Comparison of ENCODE assay signal across 13 cellular contexts in the genomic region with DNA sequence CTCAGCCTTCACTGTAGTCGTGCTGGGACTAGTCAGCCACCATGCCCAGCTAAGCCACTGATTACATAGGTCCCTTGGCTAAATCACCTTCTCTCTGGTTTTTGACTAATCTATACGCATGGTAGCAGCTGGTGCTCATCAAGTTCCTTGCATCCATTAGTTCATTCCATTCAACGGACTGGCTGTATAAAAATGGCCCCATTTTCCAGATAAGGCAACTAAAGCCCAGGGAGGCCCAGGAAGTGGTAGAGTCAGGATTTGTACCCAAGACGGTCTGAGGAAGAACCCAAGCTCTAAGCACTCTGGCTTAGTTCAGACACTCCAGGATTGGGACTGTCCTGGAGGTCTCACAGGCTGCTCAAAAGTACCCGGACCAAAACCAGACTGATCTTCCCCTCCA. TPM values are rescaled to one million over a fixed set of nuclear protein-coding genes. Genes with fewer than 3 reads are reported as not detected.
DNase-seq lines count a peak whose midpoint lies in the region; TF ChIP-seq lines count a peak whose summit lies in the region.
"Had no signal": no experiment of that assay in that cellular context is flagged by ENCODE, and none has a peak within 500 bp of the region (broad histone marks: within the 10 kb centered on the region; RNA-seq: fewer than 3 reads in every experiment).

No MANE protein-coding gene starts in this region.

- no peak for DNase-seq in activated CD4-positive, alpha-beta T cell treated with anti-CD3 and anti-CD28 coated beads, Interleukin-2, amount 10 ng/mL, durations not matched to agents 7 days and 5 days
- no peak for DNase-seq in activated CD4-positive, alpha-beta T cell treated with anti-CD3 and anti-CD28 coated beads, Interleukin-2, amount 50 U/mL, for 1 hour
- DNase-seq in neural crest cell (ENCODE audit: low read depth, low spot score) (no peak), stomach (no peak)
- no peak for DNase-seq in effector CD4-positive, alpha-beta T cell
- DNase-seq: CD8-positive, alpha-beta memory T cell; cerebellar nuclear complex; HFFc6; NCI-H187; NCI-H446 had no signal

- no peak for TF ChIP-seq EP300 in stomach (IDR thresholded peaks at IDR 0.05)

- no peaks in the 10 kb centered on the region for H3K27me3 ChIP-seq in stomach

- peaks cover 56% of the 10 kb centered on the region for H3K36me3 Mint-ChIP-seq in activated CD4-positive, alpha-beta T cell treated with anti-CD3 and anti-CD28 coated beads, Interleukin-2, amount 10 ng/mL, durations not matched to agents 7 days and 5 days (ENCODE audit: low read depth)
- H3K36me3 Mint-ChIP-seq in neural crest cell (ENCODE audit: low read depth): peaks cover 6% of the 10 kb centered on the region
- H3K36me3 Mint-ChIP-seq: CD8-positive, alpha-beta memory T cell had no signal

- TF ChIP-seq CTCF in neural crest cell (conservative IDR thresholded peaks at IDR 0.05): no peak
- no peak for TF ChIP-seq CTCF in stomach (IDR thresholded peaks at IDR 0.05)

- H3K4me1 Mint-ChIP-seq in activated CD4-positive, alpha-beta T cell treated with anti-CD3 and anti-CD28 coated beads, Interleukin-2, amount 10 ng/mL, durations not matched to agents 7 days and 5 days: peaks cover 87% of the 10 kb centered on the region
- H3K4me1 Mint-ChIP-seq in neural crest cell: peaks cover 44% of the 10 kb centered on the region

- no peaks in the 10 kb centered on the region for H3K27me3 Mint-ChIP-seq in activated CD4-positive, alpha-beta T cell treated with anti-CD3 and anti-CD28 coated beads, Interleukin-2, amount 10 ng/mL, durations not matched to agents 7 days and 5 days
- H3K27me3 Mint-ChIP-seq in neural crest cell (ENCODE audit: low read depth): no peaks in the 10 kb centered on the region
- H3K27me3 Mint-ChIP-seq: CD8-positive, alpha-beta memory T cell had no signal

- intact Hi-C loops in stomach (cut with DNase I; ENCODE audit: low total_unique reads): no loop called here

- no peak overlapping the region for H3K4me3 ChIP-seq in stomach

- H3K36me3 ChIP-seq in KOPT-K1 (ENCODE audit: insufficient read depth, low read length): peaks cover 81% of the 10 kb centered on the region
- H3K36me3 ChIP-seq in stomach: peaks cover 0 to 4% (median 0%) of the 10 kb centered on the region in 4 donors

- no peak for TF ChIP-seq POLR2A in stomach (IDR thresholded peaks at IDR 0.05)

- CTCF ChIA-PET in activated CD4-positive, alpha-beta T cell treated with anti-CD3 and anti-CD28 coated beads, Interleukin-2, amount 10 ng/mL, durations not matched to agents 7 days and 5 days (lab: Charles Lee): interaction anchor here (0.8 to 9.1 kb wide), 2 partner anchors 12 to 15 kb away, joined by 3 to 115 read pairs; partner anchors contain the start of gene ACTL10

- WGBS in stomach, 5 donors: 82 to 92% (median 86%) methylated on average over 4 to 5 of the region's 5 CpGs

- peak overlapping the region; percentile 93 for H3K27ac Mint-ChIP-seq in activated CD4-positive, alpha-beta T cell treated with anti-CD3 and anti-CD28 coated beads, Interleukin-2, amount 10 ng/mL, durations not matched to agents 7 days and 5 days
- H3K27ac Mint-ChIP-seq in neural crest cell (ENCODE audit: unreplicated experiment): no peak overlapping the region
- H3K27ac Mint-ChIP-seq: HFFc6 had no signal

- peaks cover 18 to 29% (median 20%) of the 10 kb centered on the region in 4 donors for H3K4me1 ChIP-seq in stomach

- no peaks in the 10 kb centered on the region for H3K9me3 Mint-ChIP-seq in activated CD4-positive, alpha-beta T cell treated with anti-CD3 and anti-CD28 coated beads, Interleukin-2, amount 10 ng/mL, durations not matched to agents 7 days and 5 days
- no peaks in the 10 kb centered on the region for H3K9me3 Mint-ChIP-seq in neural crest cell
- H3K9me3 Mint-ChIP-seq: CD8-positive, alpha-beta memory T cell; HFFc6 had no signal

- no peak overlapping the region for H3K4me3 Mint-ChIP-seq in activated CD4-positive, alpha-beta T cell treated with anti-CD3 and anti-CD28 coated beads, Interleukin-2, amount 10 ng/mL, durations not matched to agents 7 days and 5 days
- H3K4me3 Mint-ChIP-seq in neural crest cell: peak overlapping the region; percentile 69
- H3K4me3 Mint-ChIP-seq: HFFc6 had no signal

- H3K27ac ChIP-seq in KOPT-K1 (ENCODE audit: low read depth, low read length, poor library complexity, severe bottlenecking) (peak overlapping the region; percentile 20), stomach (no peak overlapping the region)

- POLR2A ChIA-PET in activated CD4-positive, alpha-beta T cell treated with anti-CD3 and anti-CD28 coated beads, Interleukin-2, amount 10 ng/mL, durations not matched to agents 7 days and 5 days (lab: Charles Lee): no interaction called here

- H3K9me3 ChIP-seq in KOPT-K1 (ENCODE audit: insufficient read depth, low read length, poor library complexity, severe bottlenecking) (no peaks in the 10 kb centered on the region), stomach (no peaks in the 10 kb centered on the region)

RNA-seq across cellular contexts. Expression of gene E2F1, which starts 4.9 kb away (rescaled TPM):
- total RNA-seq in activated CD4-positive, alpha-beta T cell treated with anti-CD3 and anti-CD28 coated beads, Interleukin-2, amount 10 ng/mL, durations not matched to agents 7 days and 5 days: 10 to 100 TPM; 64.9 to 69.8 TPM
- total RNA-seq in neural crest cell (84.8 and 94.9 TPM in 2 replicates), stomach (10 to 100 TPM in 2 of 5 donors, 1 to 10 TPM in 3; 2.3 to 24.9 (median 4.2) TPM)
- polyA plus RNA-seq in stomach: 1 to 10 TPM; 2.3 to 8.1 (median 4.9) TPM

RNA-seq across cellular contexts. Expression of gene NECAB3, which starts 7.1 kb away (rescaled TPM):
- 10 to 100 TPM; 48.2 to 54.3 TPM for total RNA-seq in activated CD4-positive, alpha-beta T cell treated with anti-CD3 and anti-CD28 coated beads, Interleukin-2, amount 10 ng/mL, durations not matched to agents 7 days and 5 days
- total RNA-seq in neural crest cell (56.0 and 63.3 TPM in 2 replicates), stomach (100 to 1,000 TPM in 3 of 5 donors, 10 to 100 TPM in 2; 28.1 to 335 (median 113) TPM)
- 10 to 100 TPM; 31.4 to 60.0 (median 51.3) TPM for polyA plus RNA-seq in stomach

RNA-seq across cellular contexts. Expression of gene ACTL10, which starts 14.5 kb away (rescaled TPM):
- 1 to 10 TPM; 2.4 to 4.1 TPM for total RNA-seq in activated CD4-positive, alpha-beta T cell treated with anti-CD3 and anti-CD28 coated beads, Interleukin-2, amount 10 ng/mL, durations not matched to agents 7 days and 5 days
- total RNA-seq in neural crest cell (0.75 TPM in 2 replicates), stomach (10 to 100 TPM in 1 of 5 donors, 1 to 10 TPM in 3, not detected in 1; 1.1 to 12.3 (median 1.3) TPM)
- 1 to 10 TPM; 1.4 to 2.9 (median 2.4) TPM for polyA plus RNA-seq in stomach

RNA-seq across cellular contexts. Expression of gene C20orf144, which starts 19.2 kb away (rescaled TPM):
- total RNA-seq in activated CD4-positive, alpha-beta T cell treated with anti-CD3 and anti-CD28 coated beads, Interleukin-2, amount 10 ng/mL, durations not matched to agents 7 days and 5 days: under 1 TPM; 0.15 to 0.25 TPM
- total RNA-seq in neural crest cell: 0.44 and 0.82 TPM in 2 replicates
- total RNA-seq in stomach: not detected
- polyA plus RNA-seq in stomach: under 1 TPM in 2 of 3 donors, not detected in 1; 0.19 to 0.31 TPM
- total RNA-seq: mesenteric fat pad, Right ventricle myocardium inferior had no signal
- polyA plus RNA-seq: CD8-positive, alpha-beta memory T cell had no signal

RNA-seq across cellular contexts. Expression of gene PXMP4, which starts 38.8 kb away (rescaled TPM):
- total RNA-seq in activated CD4-positive, alpha-beta T cell treated with anti-CD3 and anti-CD28 coated beads, Interleukin-2, amount 10 ng/mL, durations not matched to agents 7 days and 5 days: 10 to 100 TPM; 19.1 to 21.8 TPM
- total RNA-seq in neural crest cell (5.2 and 5.6 TPM in 2 replicates), stomach (10 to 100 TPM in 2 of 5 donors, 1 to 10 TPM in 2, under 1 TPM in 1; 0.72 to 36.8 (median 6.1) TPM)
- 1 to 10 TPM; 4.0 to 5.9 (median 5.4) TPM for polyA plus RNA-seq in stomach
